8 cellular contexts compared by ENCODE assay signal in the genomic region with DNA sequence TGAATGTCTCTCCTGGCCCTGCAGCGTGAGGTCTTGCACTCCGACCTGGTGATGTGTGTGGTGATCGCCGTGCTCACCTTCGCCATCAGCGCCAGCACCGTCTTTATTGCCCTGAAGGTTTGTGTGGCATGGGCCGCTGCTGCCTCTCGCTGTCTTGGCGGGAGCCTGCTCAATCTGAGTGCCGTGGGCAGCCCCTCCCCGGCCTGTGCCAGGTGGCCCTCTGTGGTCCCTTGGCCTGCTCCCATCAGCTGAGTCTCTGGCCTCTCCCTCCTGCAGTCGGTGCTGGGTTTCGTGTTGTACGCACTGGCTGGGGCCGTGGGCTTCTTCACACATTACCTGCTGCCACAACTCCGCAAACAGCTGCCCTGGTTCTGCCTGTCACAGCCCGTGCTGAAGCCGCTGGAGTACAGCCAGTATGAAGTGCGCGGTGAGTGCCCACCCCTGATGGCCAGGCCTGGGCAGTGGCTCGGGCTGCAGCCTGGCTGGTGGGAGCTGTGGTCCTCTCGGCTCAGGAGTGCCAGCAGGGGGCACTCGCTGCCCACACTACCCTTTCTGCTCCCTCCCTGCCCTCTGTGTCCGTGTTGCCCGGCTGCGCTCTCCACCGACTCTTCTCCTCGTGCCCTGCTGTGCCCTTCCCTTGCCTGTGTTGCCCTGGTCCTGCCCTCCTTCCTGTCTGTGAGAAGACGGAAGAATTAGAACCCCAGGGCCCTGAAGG. TPM values are rescaled to one million over a fixed set of nuclear protein-coding genes. Genes with fewer than 3 reads are reported as not detected.
A peak's percentile ranks its signal among the peaks of the same experiment; 100 is the strongest.
DNase-seq lines count a peak whose midpoint lies in the region; ATAC-seq and TF ChIP-seq lines count a peak whose summit lies in the region.

No MANE protein-coding gene starts in this region.

- H3K9me3 ChIP-seq in right cardiac atrium (ENCODE audit: control insufficient read depth, low read length), result no peaks in the 10 kb centered on the region

- 66% methylated on average over 30 of the region's 30 CpGs for WGBS in right cardiac atrium

- POLR2A ChIA-PET in AG04449 (lab: Yijun Ruan, JAX), result interaction anchor here (0.6 to 1.2 kb wide), 3 partner anchors 10 to 37 kb away, joined by 3 to 4 read pairs (median 3); a partner anchor contains a TSS

- intact Hi-C loops in right cardiac atrium (cut with DNase I), result loop anchor here in 1 of 4 donors (5.0 kb wide), 1 partner anchor 192 kb away; no protein-coding TSS in a partner anchor

- H3K4me1 ChIP-seq in right cardiac atrium (ENCODE audit: control insufficient read depth, insufficient read depth, low read length), result no peaks in the 10 kb centered on the region

- no peak overlapping the region for H3K27ac ChIP-seq in right cardiac atrium (ENCODE audit: low read length)

- H3K4me3 ChIP-seq in AG04449 (ENCODE audit: low read depth, low read length) (no peak overlapping the region), right cardiac atrium (ENCODE audit: low read length) (no peak overlapping the region)

- CTCF ChIA-PET in AG04449 (lab: Yijun Ruan, JAX), result interaction anchor here (0.8 to 3.7 kb wide), 9 partner anchors 8 to 226 kb away, joined by 3 to 20 read pairs (median 4); a partner anchor contains a TSS

- DNase-seq in AG04449 (ENCODE audit: low read depth, low spot score) (no peak), GM13977 (ENCODE audit: low spot score) (peak; percentile 73), RPMI8226 (peak; percentile 52), anterior cingulate cortex (lab: John Stamatoyannopoulos, UW) (peak in 52 of 58 donors; percentile 4 to 71 (median 44)), right cardiac atrium (peak; percentile 57 to 88 (median 87)), A172 (ENCODE audit: low spot score) (no peak), NCI-H345 (lab: John Stamatoyannopoulos, UW) (no peak)
- DNase-seq in stimulated activated CD4-positive, alpha-beta T cell treated with anti-CD3 and anti-CD28 coated beads, Interleukin-15, amount 100 ng/mL, for 24 hours, result peak; percentile 51

- in situ Hi-C loops in GM13977 (cut with MboI; ENCODE audit: low pct_unique_long_range_greater_than_20kb, low sequenced_read_pairs, unreplicated experiment), result no loop called here

- ATAC-seq in right cardiac atrium, result peak; percentile 65 to 72

- no peaks in the 10 kb centered on the region for H3K27me3 ChIP-seq in right cardiac atrium (ENCODE audit: control insufficient read depth, insufficient read depth)

- TF ChIP-seq CTCF in AG04449 (IDR thresholded peaks at IDR 0.05; ENCODE audit: insufficient read depth, low read length, missing control alignments), result peak; percentile 52
- TF ChIP-seq CTCF in GM13977 (IDR thresholded peaks at IDR 0.05; ENCODE audit: extremely low read depth, insufficient read depth, missing control alignments), result peak; percentile 72

RNA-seq across cellular contexts. Expression of a gene that starts 10.2 kb away (rescaled TPM):
- total RNA-seq in right cardiac atrium, result 10 to 100 TPM; 13.4 to 17.2 (median 14.8) TPM
- 10.2 TPM for polyA plus RNA-seq in right cardiac atrium
- total RNA-seq in A172 (2014; rRNA removed; shearing (Covaris generic)), result 19.6 and 20.1 TPM in 2 replicates

RNA-seq across cellular contexts. Expression of a gene that starts 11.8 kb away (rescaled TPM):
- 10 to 100 TPM; 35.0 to 41.2 (median 38.1) TPM for total RNA-seq in right cardiac atrium
- 30.8 TPM for polyA plus RNA-seq in right cardiac atrium
- total RNA-seq in A172 (2014; rRNA removed; shearing (Covaris generic)), result 38.2 and 39.2 TPM in 2 replicates

RNA-seq across cellular contexts. Expression of a gene that starts 12.1 kb away (rescaled TPM):
- total RNA-seq in right cardiac atrium, result 10 to 100 TPM; 22.4 to 27.4 (median 26.2) TPM
- polyA plus RNA-seq in right cardiac atrium, result 19.3 TPM
- total RNA-seq in A172 (2014; rRNA removed; shearing (Covaris generic)), result 10.4 and 19.5 TPM in 2 replicates

RNA-seq across cellular contexts. Expression of a gene that starts 30.2 kb away (rescaled TPM):
- under 1 TPM; 0.28 to 0.88 (median 0.55) TPM for total RNA-seq in right cardiac atrium
- 0.18 TPM for polyA plus RNA-seq in right cardiac atrium
- 0.86 TPM in 1 of 2 replicates, not detected in the other for total RNA-seq in A172 (2014; rRNA removed; shearing (Covaris generic))

RNA-seq across cellular contexts. Expression of a gene that starts 36.9 kb away (rescaled TPM):
- total RNA-seq in right cardiac atrium, result 10 to 100 TPM; 40.1 to 54.6 (median 40.9) TPM
- 30.6 TPM for polyA plus RNA-seq in right cardiac atrium
- 24.9 and 29.7 TPM in 2 replicates for total RNA-seq in A172 (2014; rRNA removed; shearing (Covaris generic))

Comparison
In these comparisons a context has a peak if more than half of its experiments do, and no peak if none do; other contexts are left out.
1. DNase-seq: peak in GM13977 (single experiment), RPMI8226 (single experiment), anterior cingulate cortex (52 of 58), right cardiac atrium (3 of 3) and stimulated activated CD4-positive, alpha-beta T cell treated with anti-CD3 and anti-CD28 coated beads, Interleukin-15, amount 100 ng/mL, for 24 hours (single experiment); none in AG04449 (single experiment), A172 (single experiment) and NCI-H345 (single experiment).